Comparison of ENCODE assay signal across 8 cellular contexts in the genomic region with DNA sequence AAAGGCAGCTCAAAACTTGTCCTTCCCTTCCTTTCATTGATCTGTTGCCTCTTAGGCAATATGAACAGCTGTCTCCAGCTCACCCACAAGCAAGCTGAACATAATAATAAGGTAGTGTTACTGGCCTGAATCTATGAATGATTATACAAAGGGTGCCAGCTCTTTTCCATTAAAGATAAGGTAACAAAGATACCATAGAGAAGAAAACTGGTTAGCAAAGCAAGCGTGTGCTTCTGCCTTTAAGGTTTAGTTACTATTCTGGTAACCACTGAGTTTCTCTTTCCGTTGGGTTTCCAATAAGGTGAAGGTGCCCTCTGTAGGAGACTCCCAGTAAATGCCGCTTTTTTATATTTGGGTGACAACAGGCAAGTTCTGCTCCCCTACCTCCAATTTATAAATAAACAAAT. TPM values are rescaled to one million over a fixed set of nuclear protein-coding genes. Genes with fewer than 3 reads are reported as not detected.
A peak's percentile ranks its signal among the peaks of the same experiment; 100 is the strongest.
DNase-seq lines count a peak whose midpoint lies in the region; ATAC-seq, FAIRE-seq and TF ChIP-seq lines count a peak whose summit lies in the region.

No MANE protein-coding gene starts in this region.

- peaks cover 0 to 5% of the 10 kb centered on the region in 2 donors for H3K4me1 ChIP-seq in adrenal gland (replicated peaks in 1 of 2)
- H3K4me1 ChIP-seq in kidney (ENCODE audit: control insufficient read depth in 1 of 2, insufficient read depth in 1 of 2, low read depth in 1 of 2, low read length in 2 of 2), result peaks cover 0 to 4% of the 10 kb centered on the region in 2 donors

- TF ChIP-seq CTCF in C4-2B (conservative IDR thresholded peaks at IDR 0.05) (peak; percentile 44), adrenal gland (IDR thresholded peaks at IDR 0.05) (peak; percentile 34 to 59 (median 46)), kidney (IDR thresholded peaks at IDR 0.05; ENCODE audit: borderline replicate concordance, extremely low read depth, insufficient read depth) (peak; percentile 58)

- no peak for TF ChIP-seq POLR2A in adrenal gland (IDR thresholded peaks at IDR 0.05)

- peak; percentile 92 for FAIRE-seq in kidney (lab: Jason Lieb, UNC)

- H3K4me3 ChIP-seq in adrenal gland (peak overlapping the region in 1 of 4 donors; percentile 34), kidney (ENCODE audit: low read length in 2 of 2) (peak overlapping the region; percentile 0 to 49)

- H3K9ac ChIP-seq in kidney (ENCODE audit: low read length in 2 of 2), result peak overlapping the region in 1 of 2 donors; percentile 56

- H3K27ac ChIP-seq in C4-2B (no peak overlapping the region), adrenal gland (no peak overlapping the region), kidney (ENCODE audit: low read depth in 2 of 2, low read length in 2 of 2) (no peak overlapping the region)

- H3K9me3 ChIP-seq in adrenal gland (replicated peaks in 1 of 3) (no peaks in the 10 kb centered on the region), kidney (ENCODE audit: control insufficient read depth in 1 of 2, low read length in 2 of 2) (peaks cover 0 to 3% of the 10 kb centered on the region in 2 donors)

- DNase-seq in NCI-H1694 treated with DMSO at 0.1 percent for 48 hours (lab: John Stamatoyannopoulos, UW), result peak; percentile 86
- peak in 1 of 7 donors; percentile 12 for DNase-seq in adrenal gland
- DNase-seq in kidney, result no peak
- DNase-seq in HuH-7.5 (ENCODE audit: low spot score), result no peak
- no peak for DNase-seq in GM19240 (ENCODE audit: insufficient read length, low spot score)

- ATAC-seq in GM18868 (IDR thresholded peaks at IDR 0.05; ENCODE audit: unreplicated experiment) (peak; percentile 84), HG02981 (IDR thresholded peaks at IDR 0.05; ENCODE audit: unreplicated experiment) (peak; percentile 98)

- H3K27me3 ChIP-seq in adrenal gland, result no peaks in the 10 kb centered on the region

- 5 to 9% (median 8%) methylated on average over 3 of the region's 3 CpGs for WGBS in adrenal gland, 4 donors

- H3K36me3 ChIP-seq in adrenal gland (replicated peaks in 1 of 2) (no peaks in the 10 kb centered on the region), kidney (ENCODE audit: control insufficient read depth in 1 of 2, insufficient read depth in 2 of 2, low read length in 2 of 2) (no peaks in the 10 kb centered on the region)

- intact Hi-C loops in adrenal gland (cut with DNase I) (no loop called here), kidney (cut with DNase I) (no loop called here)

RNA-seq across cellular contexts. Expression of a gene that starts 12.1 kb away (rescaled TPM):
- total RNA-seq in adrenal gland (10 to 100 TPM in 5 of 8 donors, 1 to 10 TPM in 3; 3.6 to 20.0 (median 11.1) TPM), kidney (10.4 TPM)
- polyA plus RNA-seq in adrenal gland (1 to 10 TPM; 5.2 to 6.2 (median 5.5) TPM), kidney (ENCODE audit: insufficient read depth, low read depth, low replicate concordance) (5.3 TPM)
